Comparison of ENCODE assay signal across 35 cellular contexts in the genomic region with DNA sequence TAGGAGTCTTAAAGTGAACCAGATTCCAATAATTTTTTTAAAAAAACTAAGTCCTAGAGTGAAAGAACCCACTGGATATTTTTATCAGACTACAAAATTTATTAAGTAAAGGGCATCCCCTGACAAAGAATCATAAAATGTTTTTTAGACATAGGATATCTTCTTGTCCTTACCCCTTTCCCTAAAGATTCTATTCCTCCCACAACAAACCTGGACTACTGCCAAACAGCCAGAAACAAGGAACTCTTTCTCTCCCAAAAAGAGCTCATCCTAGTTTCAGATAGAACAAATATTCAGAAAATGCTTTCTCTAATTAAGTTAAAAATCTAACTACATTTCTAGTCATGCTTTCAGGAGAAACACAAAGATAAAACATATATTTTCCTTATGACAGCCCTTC.
"Had no signal": no experiment of that assay in that cellular context is flagged by ENCODE, and none has a peak within 500 bp of the region (broad histone marks: within the 10 kb centered on the region; RNA-seq: fewer than 3 reads in every experiment).

No MANE protein-coding gene starts in this region.

- DNase-seq: activated B cell treated with CpG ODN at 0.5 μM for 24 hours; activated CD4-positive, alpha-beta memory T cell treated with anti-CD3 and anti-CD28 coated beads, Interleukin-2, amount 10 ng/mL, durations not matched to agents 7 days and 5 days; activated CD4-positive, alpha-beta T cell treated with anti-CD3 and anti-CD28 coated beads for 4 hours; activated CD4-positive, CD25-positive, alpha-beta regulatory T cell treated with anti-CD3 and anti-CD28 coated beads, Interleukin-2, amount 50 U/mL, for 72 hours; activated CD8-positive, alpha-beta memory T cell treated with anti-CD3 and anti-CD28 coated beads for 24 hours; activated CD8-positive, alpha-beta memory T cell treated with anti-CD3 and anti-CD28 coated beads, Interleukin-2, amount 10 ng/mL, durations not matched to agents 7 days and 5 days; activated CD8-positive, alpha-beta memory T cell treated with anti-CD3 and anti-CD28 coated beads, Interleukin-2, amount 50 U/mL, for 48 hours; activated effector memory CD4-positive, alpha-beta T cell treated with Interleukin-2 at 50 U/mL for 16 hours; activated naive CD4-positive, alpha-beta T cell treated with anti-CD3 and anti-CD28 coated beads, Interleukin-2, amount 10 ng/mL, durations not matched to agents 7 days and 5 days; activated naive CD8-positive, alpha-beta T cell treated with anti-CD3 and anti-CD28 coated beads, Interleukin-2, amount 50 U/mL, for 24 hours; activated T-cell treated with anti-CD3 and anti-CD28 coated beads, Interleukin-2, amount 50 U/mL, for 48 hours; anterior cingulate cortex; brain microvascular endothelial cell; central memory CD4-positive, alpha-beta T cell; NCI-H1092 treated with DMSO at 0.1 percent for 48 hours; NCI-H1436; NCI-H1694; NCI-H2029; NCI-H2171 treated with DMSO at 0.1 percent for 48 hours; NCI-H2227 treated with DMSO at 0.1 percent for 48 hours; NCI-H510A treated with DMSO at 0.1 percent for 48 hours; NCI-H69; NCI-H82; NK-92 treated with Interleukin-12 subunit alpha and Interleukin-12 subunit beta, amount 100 ng/mL, for 24 hours; PC-9; SIG-M5; SW 1271; T-helper 1 cell; T-helper 2 cell; T-helper 9 cell had no signal

- H3K27ac Mint-ChIP-seq: activated B cell treated with CpG ODN at 0.5 μM for 24 hours; activated CD4-positive, alpha-beta memory T cell treated with anti-CD3 and anti-CD28 coated beads, Interleukin-2, amount 10 ng/mL, durations not matched to agents 7 days and 5 days; activated CD8-positive, alpha-beta memory T cell treated with anti-CD3 and anti-CD28 coated beads, Interleukin-2, amount 10 ng/mL, durations not matched to agents 7 days and 5 days; activated naive CD4-positive, alpha-beta T cell treated with anti-CD3 and anti-CD28 coated beads, Interleukin-2, amount 10 ng/mL, durations not matched to agents 7 days and 5 days; activated naive CD8-positive, alpha-beta T cell; activated naive CD8-positive, alpha-beta T cell treated with anti-CD3 and anti-CD28 coated beads, Interleukin-2, amount 50 U/mL, for 24 hours had no signal

- H3K4me3 ChIP-seq: K562, PC-9 had no signal

- H3K27me3 Mint-ChIP-seq: activated B cell treated with CpG ODN at 0.5 μM for 24 hours; activated CD4-positive, alpha-beta memory T cell treated with anti-CD3 and anti-CD28 coated beads, Interleukin-2, amount 10 ng/mL, durations not matched to agents 7 days and 5 days; activated CD8-positive, alpha-beta memory T cell treated with anti-CD3 and anti-CD28 coated beads, Interleukin-2, amount 10 ng/mL, durations not matched to agents 7 days and 5 days; activated naive CD4-positive, alpha-beta T cell treated with anti-CD3 and anti-CD28 coated beads, Interleukin-2, amount 10 ng/mL, durations not matched to agents 7 days and 5 days; activated naive CD8-positive, alpha-beta T cell; activated naive CD8-positive, alpha-beta T cell treated with anti-CD3 and anti-CD28 coated beads, Interleukin-2, amount 50 U/mL, for 24 hours had no signal

- H3K4me3 Mint-ChIP-seq: activated B cell treated with CpG ODN at 0.5 μM for 24 hours; activated CD4-positive, alpha-beta memory T cell treated with anti-CD3 and anti-CD28 coated beads, Interleukin-2, amount 10 ng/mL, durations not matched to agents 7 days and 5 days; activated CD8-positive, alpha-beta memory T cell treated with anti-CD3 and anti-CD28 coated beads, Interleukin-2, amount 10 ng/mL, durations not matched to agents 7 days and 5 days; activated naive CD4-positive, alpha-beta T cell treated with anti-CD3 and anti-CD28 coated beads, Interleukin-2, amount 10 ng/mL, durations not matched to agents 7 days and 5 days; activated naive CD8-positive, alpha-beta T cell; activated naive CD8-positive, alpha-beta T cell treated with anti-CD3 and anti-CD28 coated beads, Interleukin-2, amount 50 U/mL, for 24 hours had no signal

- H3K36me3 Mint-ChIP-seq: activated CD8-positive, alpha-beta memory T cell treated with anti-CD3 and anti-CD28 coated beads, Interleukin-2, amount 10 ng/mL, durations not matched to agents 7 days and 5 days; activated naive CD4-positive, alpha-beta T cell treated with anti-CD3 and anti-CD28 coated beads, Interleukin-2, amount 10 ng/mL, durations not matched to agents 7 days and 5 days; activated naive CD8-positive, alpha-beta T cell had no signal

- H3K27me3 ChIP-seq: brain microvascular endothelial cell had no signal

- H3K4me1 Mint-ChIP-seq: activated B cell treated with CpG ODN at 0.5 μM for 24 hours; activated CD4-positive, alpha-beta memory T cell treated with anti-CD3 and anti-CD28 coated beads, Interleukin-2, amount 10 ng/mL, durations not matched to agents 7 days and 5 days; activated CD8-positive, alpha-beta memory T cell treated with anti-CD3 and anti-CD28 coated beads, Interleukin-2, amount 10 ng/mL, durations not matched to agents 7 days and 5 days; activated naive CD4-positive, alpha-beta T cell treated with anti-CD3 and anti-CD28 coated beads, Interleukin-2, amount 10 ng/mL, durations not matched to agents 7 days and 5 days; activated naive CD8-positive, alpha-beta T cell treated with anti-CD3 and anti-CD28 coated beads, Interleukin-2, amount 50 U/mL, for 24 hours had no signal

- H3K36me3 ChIP-seq: brain microvascular endothelial cell had no signal

- H2AFZ ChIP-seq: PC-9 had no signal

- FAIRE-seq: K562, RCC 7860 had no signal

- H3K4me2 ChIP-seq: PC-9 had no signal

- H3K27ac ChIP-seq: brain microvascular endothelial cell, PC-9, RWPE1, VCaP had no signal
